ENCODE assay signal across 9 cellular contexts in the genomic region with DNA sequence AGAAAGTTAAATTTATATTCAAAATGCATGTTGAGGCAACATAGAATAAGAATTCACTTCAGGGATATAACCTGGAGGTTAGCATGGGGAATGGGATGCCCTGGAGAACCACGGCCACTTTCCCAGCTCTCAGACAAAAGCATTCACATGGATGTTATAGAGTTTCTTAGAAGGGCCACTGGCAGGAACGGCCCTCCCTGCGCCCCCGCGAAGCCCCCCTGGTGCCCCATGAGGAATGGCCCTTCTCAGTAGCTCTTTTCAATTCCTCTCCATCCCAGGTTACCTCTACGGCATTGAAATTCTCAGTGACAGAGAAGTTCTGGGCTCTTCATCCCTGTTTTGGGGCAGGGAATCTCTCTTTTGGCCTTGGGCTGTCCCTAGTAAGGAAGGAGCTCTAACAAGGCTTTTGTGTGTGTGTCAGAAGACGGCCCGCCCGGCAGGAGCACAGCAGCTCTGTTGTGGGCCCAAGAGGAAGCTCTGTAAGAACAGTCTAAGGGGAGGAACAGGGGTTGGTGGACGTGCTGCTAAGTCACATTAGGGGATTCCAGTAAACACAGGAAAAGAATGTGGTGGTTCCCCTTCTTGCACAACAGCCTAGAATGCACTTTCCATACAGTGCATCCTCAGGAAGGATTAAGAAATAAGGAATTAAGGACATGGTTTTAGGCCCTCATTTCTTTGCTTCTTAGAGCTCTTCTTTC.
DNase-seq lines count a peak whose midpoint lies in the region; ATAC-seq, FAIRE-seq and TF ChIP-seq lines count a peak whose summit lies in the region.
"Had no signal": no experiment of that assay in that cellular context is flagged by ENCODE, and none has a peak within 500 bp of the region (broad histone marks: within the 10 kb centered on the region; RNA-seq: fewer than 3 reads in every experiment).

No MANE protein-coding gene starts in this region.

- H3K9ac ChIP-seq in keratinocyte (ENCODE audit: control insufficient read depth, extremely low read depth, insufficient read depth, low read length) = no peak overlapping the region

- TF ChIP-seq CTCF in astrocyte of the cerebellum (IDR thresholded peaks at IDR 0.05; ENCODE audit: low read depth, low read length, missing control alignments) (no peak), keratinocyte (optimal IDR thresholded peaks at IDR 0.05 in 1 of 3, IDR thresholded peaks at IDR 0.05 in 1 of 3, conservative IDR thresholded peaks at IDR 0.05 in 1 of 3; ENCODE audit: extremely low read depth in 1 of 3, insufficient read depth in 2 of 3, low read length in 3 of 3) (no peak)

- peaks cover 10% of the 10 kb centered on the region for H3K4me1 ChIP-seq in keratinocyte (ENCODE audit: control insufficient read depth, extremely low read depth, insufficient read depth, low read length)
- H3K4me1 ChIP-seq: breast epithelium had no signal

- FAIRE-seq in keratinocyte (lab: Jason Lieb, UNC) = no peak

- no peaks in the 10 kb centered on the region for H3K27me3 ChIP-seq in keratinocyte (ENCODE audit: control insufficient read depth, extremely low read depth, insufficient read depth, low read length)
- H3K27me3 ChIP-seq: breast epithelium had no signal

- peak overlapping the region; percentile 4 for H2AFZ ChIP-seq in keratinocyte (ENCODE audit: control insufficient read depth, low read length)

- H3K27ac ChIP-seq in keratinocyte (ENCODE audit: control insufficient read depth, insufficient read depth, low read length) (no peak overlapping the region), substantia nigra (ENCODE audit: low read depth, low read length, poor library complexity, severe bottlenecking) (peak overlapping the region; percentile 27)

- dilution Hi-C loops in keratinocyte (cut with MboI; ENCODE audit: extremely low pct_ligation_motif_present, low sequenced_read_pairs) = no loop called here

- ATAC-seq in GM18909 (IDR thresholded peaks at IDR 0.05; ENCODE audit: poor library complexity, unreplicated experiment) = no peak
- ATAC-seq: T-cell had no signal

- in situ Hi-C loops in astrocyte of the cerebellum (cut with HindIII; ENCODE audit: low sequenced_read_pairs) = no loop called here

- DNase-seq in HCEC 1CT (peak; percentile 64), astrocyte of the cerebellum (ENCODE audit: low read depth) (peak; percentile 42), keratinocyte (ENCODE audit: low read depth, low spot score) (no peak), substantia nigra (lab: John Stamatoyannopoulos, UW) (peak in 21 of 49 donors; percentile 3 to 43 (median 9)), epidermal melanocyte (ENCODE audit: insufficient read length, low spot score) (no peak), NCI-H146 treated with DMSO at 0.1 percent for 48 hours (lab: John Stamatoyannopoulos, UW; ENCODE audit: unreplicated experiment) (no peak)

- no peaks in the 10 kb centered on the region for H3K79me2 ChIP-seq in keratinocyte (ENCODE audit: control insufficient read depth, insufficient read depth, low read length)

- H3K4me3 ChIP-seq in astrocyte of the cerebellum (ENCODE audit: low read depth, low read length) (no peak overlapping the region), keratinocyte (ENCODE audit: control insufficient read depth in 2 of 3, extremely low read depth in 1 of 3, insufficient read depth in 2 of 3, low read depth in 1 of 3, low read length in 3 of 3) (no peak overlapping the region)
- H3K4me3 ChIP-seq: breast epithelium had no signal

- no peaks in the 10 kb centered on the region for H3K36me3 ChIP-seq in keratinocyte (ENCODE audit: control insufficient read depth in 2 of 2, extremely low read depth in 1 of 2, insufficient read depth in 2 of 2, low read length in 2 of 2)
- H3K36me3 ChIP-seq: breast epithelium had no signal

- H3K9me1 ChIP-seq in keratinocyte (ENCODE audit: control insufficient read depth, extremely low read depth, insufficient read depth, low read length) = no peaks in the 10 kb centered on the region

- H4K20me1 ChIP-seq in keratinocyte (ENCODE audit: control insufficient read depth, extremely low read depth, insufficient read depth, low read length) = no peaks in the 10 kb centered on the region

- no peaks in the 10 kb centered on the region for H3K9me3 ChIP-seq in keratinocyte (ENCODE audit: control insufficient read depth, low read depth, low read length)
- H3K9me3 ChIP-seq: breast epithelium had no signal

- no peak overlapping the region for H3K4me2 ChIP-seq in keratinocyte (ENCODE audit: control insufficient read depth, extremely low read depth, insufficient read depth, low read depth, low read length)

Comparison
In these comparisons a context has a peak if more than half of its experiments do, and no peak if none do; other contexts are left out.
1. DNase-seq: peak in HCEC 1CT (single experiment) and astrocyte of the cerebellum (single experiment); none in keratinocyte (single experiment), epidermal melanocyte (single experiment) and NCI-H146 treated with DMSO at 0.1 percent for 48 hours (single experiment).